ENCODE assay signal across 11 cellular contexts in the genomic region with DNA sequence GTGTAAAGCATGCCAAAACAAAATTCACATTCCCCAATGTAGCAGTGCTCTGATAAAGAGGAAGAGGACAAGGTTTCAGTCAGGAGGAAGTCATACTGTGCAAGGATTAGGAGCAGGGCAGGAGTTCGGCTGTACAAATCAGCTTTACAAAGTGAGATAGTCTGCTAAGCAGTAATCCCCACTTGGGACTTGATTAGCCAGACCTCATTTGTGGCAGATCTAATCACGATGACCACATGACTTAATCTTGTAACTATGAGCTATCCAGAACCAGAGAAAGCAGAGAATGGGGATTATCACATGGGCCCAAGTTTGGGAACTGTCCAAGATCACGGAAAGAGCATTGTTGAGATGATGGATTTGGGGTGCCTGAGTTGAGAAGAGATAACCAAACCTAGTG. TPM values are rescaled to one million over a fixed set of nuclear protein-coding genes. Genes with fewer than 3 reads are reported as not detected.
DNase-seq lines count a peak whose midpoint lies in the region; ATAC-seq and TF ChIP-seq lines count a peak whose summit lies in the region.
"Had no signal": no experiment of that assay in that cellular context is flagged by ENCODE, and none has a peak within 500 bp of the region (broad histone marks: within the 10 kb centered on the region; RNA-seq: fewer than 3 reads in every experiment).

No MANE protein-coding gene starts in this region.

- no TSS peak for BruUV-seq in mammary epithelial cell (replicated peaks; lab: Mats Ljungman, UMichigan)

- no peak for TF ChIP-seq CTCF in mammary epithelial cell (conservative IDR thresholded peaks at IDR 0.05 in 1 of 2, IDR thresholded peaks at IDR 0.05 in 1 of 2; ENCODE audit: extremely low read depth in 1 of 2, insufficient read depth in 1 of 2, low read depth in 1 of 2, low read length in 2 of 2)
- TF ChIP-seq CTCF in spleen (IDR thresholded peaks at IDR 0.05 in 8 of 11, conservative IDR thresholded peaks at IDR 0.05 in 3 of 11) = no peak

- H3K27me3 ChIP-seq in mammary epithelial cell (ENCODE audit: insufficient read depth, low read length) (no peaks in the 10 kb centered on the region), spleen (replicated peaks in 1 of 7) (no peaks in the 10 kb centered on the region)

- no peak overlapping the region for H3K9ac ChIP-seq in mammary epithelial cell (ENCODE audit: insufficient read depth, low read length)

- in situ Hi-C loops in mammary epithelial cell (cut with MboI; ENCODE audit: low sequenced_read_pairs in 2 of 2) = no loop called here

- peaks cover 15% of the 10 kb centered on the region for H4K20me1 ChIP-seq in mammary epithelial cell (ENCODE audit: insufficient read depth, low read length)

- peaks cover 66% of the 10 kb centered on the region for H3K4me1 ChIP-seq in mammary epithelial cell (ENCODE audit: insufficient read depth, low read length)
- H3K4me1 ChIP-seq in mesodermal cell (ENCODE audit: control insufficient read depth, insufficient read depth, low read length, poor library complexity, severe bottlenecking) = peaks cover 59% of the 10 kb centered on the region
- no peaks in the 10 kb centered on the region for H3K4me1 ChIP-seq in spleen

- H3K79me2 ChIP-seq in mammary epithelial cell (ENCODE audit: insufficient read depth, low read length) = peaks cover 100% of the 10 kb centered on the region

- intact Hi-C loops in mammary epithelial cell (cut with micrococcal nuclease) = no loop called here
- intact Hi-C loops in spleen (cut with DNase I; ENCODE audit: low total_unique reads) = no loop called here

- H3K36me3 ChIP-seq in mammary epithelial cell (ENCODE audit: insufficient read depth, low read length) (peaks cover 14% of the 10 kb centered on the region), mesodermal cell (ENCODE audit: control insufficient read depth, insufficient read depth, low read length) (peaks cover 13% of the 10 kb centered on the region), spleen (no peaks in the 10 kb centered on the region)

- H3K4me3 ChIP-seq in mammary epithelial cell (replicated peaks in 1 of 3; ENCODE audit: insufficient read depth in 1 of 3, low read depth in 2 of 3, low read length in 3 of 3) = peak overlapping the region in 1 of 3 experiments; percentile 10
- H3K4me3 ChIP-seq in mesodermal cell (ENCODE audit: extremely low read depth, insufficient read depth, low read length, poor library complexity, severe bottlenecking) = no peak overlapping the region
- no peak overlapping the region for H3K4me3 ChIP-seq in spleen

- H2AFZ ChIP-seq in mammary epithelial cell (ENCODE audit: low read depth, low read length) = no peak overlapping the region

- H3K4me2 ChIP-seq in mammary epithelial cell (ENCODE audit: insufficient read depth, low read depth, low read length) = peak overlapping the region; percentile 81

- H3K27ac ChIP-seq in mammary epithelial cell (ENCODE audit: insufficient read depth, low read depth, low read length) (no peak overlapping the region), mesodermal cell (ENCODE audit: low read depth, low read length, severe bottlenecking) (peak overlapping the region; percentile 41), spleen (no peak overlapping the region)

- 50% methylated on average over 3 of the region's 3 CpGs for WGBS in mammary epithelial cell (ENCODE audit: low coverage, missing lambda C conversion rate)
- 44 to 88% methylated on average over 2 of the region's 3 CpGs for WGBS in mesodermal cell (ENCODE audit: insufficient coverage in 2 of 2), 2 experiments
- 39 to 49% (median 48%) methylated on average over 3 of the region's 3 CpGs for WGBS in spleen, 5 donors

- CTCF ChIA-PET in mammary epithelial cell (lab: Charles Lee; ENCODE audit: low non-redundant PET) = no interaction called here

- dilution Hi-C loops in mammary epithelial cell (cut with HindIII; ENCODE audit: low sequenced_read_pairs) = loop anchor here (10.0 kb wide), 1 partner anchor 91 kb away; no protein-coding TSS in a partner anchor

- peak; percentile 63 for DNase-seq in EL
- peak; percentile 66 for DNase-seq in OCI-M1 (lab: John Stamatoyannopoulos, UW)
- no peak for DNase-seq in mammary epithelial cell
- no peak for DNase-seq in GM19240 (ENCODE audit: insufficient read length, low spot score)
- no peak for DNase-seq in spleen
- DNase-seq in mesenteric fat pad (ENCODE audit: low spot score) = no peak
- DNase-seq: activated T-cell treated with anti-CD3 and anti-CD28 coated beads, Interleukin-2, amount 50 U/mL, for 72 hours; CD4-positive, CD25-positive, alpha-beta regulatory T cell; central memory CD4-positive, alpha-beta T cell had no signal

- H3K9me3 ChIP-seq in mammary epithelial cell (replicated peaks; ENCODE audit: insufficient read depth, low read length) (no peaks in the 10 kb centered on the region), mesodermal cell (ENCODE audit: control insufficient read depth, low read length) (no peaks in the 10 kb centered on the region), spleen (no peaks in the 10 kb centered on the region)

- no peak for TF ChIP-seq POLR2A in spleen (IDR thresholded peaks at IDR 0.05)

- no peak for ATAC-seq in HG03175 (IDR thresholded peaks at IDR 0.05; ENCODE audit: unreplicated experiment)
- ATAC-seq: activated T-cell treated with anti-CD3 and anti-CD28 coated beads, Interleukin-2, amount 50 U/mL, for 72 hours had no signal

RNA-seq across cellular contexts. Expression of a gene that starts 7.8 kb away (rescaled TPM):
- 100 to 1,000 TPM; 310 to 337 TPM for total RNA-seq in mammary epithelial cell
- 355 TPM for polyA plus RNA-seq in mammary epithelial cell
- polyA minus RNA-seq in mammary epithelial cell = 433 TPM
- 71.5 TPM for polyA plus RNA-seq in mesodermal cell (2013, experiment 1 of 2)
- 66.0 TPM for polyA plus RNA-seq in mesodermal cell (2013, experiment 2 of 2)
- total RNA-seq in spleen = 10 to 100 TPM in 1 of 7 donors, 1 to 10 TPM in 6; 3.1 to 10.4 (median 4.6) TPM
- polyA plus RNA-seq in spleen = 1 to 10 TPM in 1 of 3 donors, under 1 TPM in 2; 0.91 to 1.1 (median 0.99) TPM
- 28.4 TPM for total RNA-seq in mesenteric fat pad

Comparison
In these comparisons a context has a peak if more than half of its experiments do, and no peak if none do; other contexts are left out.
1. DNase-seq: peak in EL (single experiment) and OCI-M1 (single experiment); none in mammary epithelial cell (single experiment), GM19240 (single experiment), spleen (single experiment) and mesenteric fat pad (single experiment).
2. RNA of a gene that starts 7.8 kb away (total RNA-seq): 310 to 337 TPM in mammary epithelial cell; 28.4 TPM in mesenteric fat pad (single experiment) and 3.1 to 10.4 TPM in spleen; every median in the first group is over 10 times any median in the second.